Comparison of ENCODE assay signal across 1 cellular context in the genomic region with DNA sequence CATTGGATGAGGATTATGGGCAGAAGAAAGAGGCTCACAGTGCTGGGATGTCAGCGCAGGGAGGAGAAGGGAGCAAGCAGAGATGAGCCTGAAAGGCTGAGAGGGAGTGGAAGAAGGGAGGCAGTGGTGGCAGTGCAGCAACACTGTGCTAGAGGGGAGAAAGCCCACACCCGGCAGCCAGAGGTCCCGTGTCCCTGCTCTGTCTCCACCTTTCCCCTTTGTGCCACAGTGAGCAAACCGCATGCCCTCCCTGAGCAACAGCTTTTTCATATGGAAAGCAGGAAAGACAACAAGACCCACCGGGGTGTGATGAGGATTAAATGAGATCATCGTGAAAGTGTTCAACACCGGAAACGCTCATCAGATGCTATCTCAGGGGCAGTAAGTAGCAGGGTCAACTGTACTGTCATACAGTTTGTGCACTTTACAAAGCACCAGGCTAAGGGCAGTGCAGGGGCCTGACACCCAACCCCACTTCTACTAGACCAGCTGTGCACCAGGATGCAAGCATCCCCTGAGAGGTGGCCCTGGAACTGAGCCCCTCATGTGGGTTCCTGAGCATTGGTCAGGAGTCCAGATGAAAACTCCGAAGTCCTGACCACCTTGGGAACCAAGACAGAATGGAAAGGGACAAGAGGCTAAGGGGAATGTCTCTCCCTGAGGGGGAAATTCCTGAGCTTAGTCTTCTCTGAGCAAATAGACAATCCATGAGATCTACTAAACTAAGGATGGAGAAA.
A peak's percentile ranks its signal among the peaks of the same experiment; 100 is the strongest.
TF ChIP-seq lines count a peak whose summit lies in the region.

No MANE protein-coding gene starts in this region.

TF ChIP-seq in HEK293, 187 proteins besides CTCF, POLR2A, EP300 and RAD21 (continued from another document):
- TF ChIP-seq, protein P1, sequence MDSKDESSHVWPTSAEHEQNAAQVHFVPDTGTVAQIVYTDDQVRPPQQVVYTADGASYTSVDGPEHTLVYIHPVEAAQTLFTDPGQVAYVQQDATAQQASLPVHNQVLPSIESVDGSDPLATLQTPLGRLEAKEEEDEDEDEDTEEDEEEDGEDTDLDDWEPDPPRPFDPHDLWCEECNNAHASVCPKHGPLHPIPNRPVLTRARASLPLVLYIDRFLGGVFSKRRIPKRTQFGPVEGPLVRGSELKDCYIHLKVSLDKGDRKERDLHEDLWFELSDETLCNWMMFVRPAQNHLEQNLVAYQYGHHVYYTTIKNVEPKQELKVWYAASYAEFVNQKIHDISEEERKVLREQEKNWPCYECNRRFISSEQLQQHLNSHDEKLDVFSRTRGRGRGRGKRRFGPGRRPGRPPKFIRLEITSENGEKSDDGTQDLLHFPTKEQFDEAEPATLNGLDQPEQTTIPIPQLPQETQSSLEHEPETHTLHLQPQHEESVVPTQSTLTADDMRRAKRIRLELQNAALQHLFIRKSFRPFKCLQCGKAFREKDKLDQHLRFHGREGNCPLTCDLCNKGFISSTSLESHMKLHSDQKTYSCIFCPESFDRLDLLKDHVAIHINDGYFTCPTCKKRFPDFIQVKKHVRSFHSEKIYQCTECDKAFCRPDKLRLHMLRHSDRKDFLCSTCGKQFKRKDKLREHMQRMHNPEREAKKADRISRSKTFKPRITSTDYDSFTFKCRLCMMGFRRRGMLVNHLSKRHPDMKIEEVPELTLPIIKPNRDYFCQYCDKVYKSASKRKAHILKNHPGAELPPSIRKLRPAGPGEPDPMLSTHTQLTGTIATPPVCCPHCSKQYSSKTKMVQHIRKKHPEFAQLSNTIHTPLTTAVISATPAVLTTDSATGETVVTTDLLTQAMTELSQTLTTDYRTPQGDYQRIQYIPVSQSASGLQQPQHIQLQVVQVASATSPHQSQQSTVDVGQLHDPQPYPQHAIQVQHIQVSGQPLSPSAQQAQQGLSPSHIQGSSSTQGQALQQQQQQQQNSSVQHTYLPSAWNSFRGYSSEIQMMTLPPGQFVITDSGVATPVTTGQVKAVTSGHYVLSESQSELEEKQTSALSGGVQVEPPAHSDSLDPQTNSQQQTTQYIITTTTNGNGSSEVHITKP (tag by site-specific recombination; IDR thresholded peaks at IDR 0.05): 0 out of 2 replicates have a peak, but pooled peaks have one; percentile 50
- TF ChIP-seq ZNF776 (tag by site-specific recombination; IDR thresholded peaks at IDR 0.05; ENCODE audit: borderline replicate concordance): no peak
- TF ChIP-seq ZNF518A (tag by site-specific recombination; conservative IDR thresholded peaks at IDR 0.05; ENCODE audit: low read depth): no peak
- TF ChIP-seq ZBTB1 (tag by site-specific recombination; IDR thresholded peaks at IDR 0.05): no peak
- no peak for TF ChIP-seq ZNF600 (tag by site-specific recombination; IDR thresholded peaks at IDR 0.05)
- no peak for TF ChIP-seq ZNF530 (tag by site-specific recombination; IDR thresholded peaks at IDR 0.05; ENCODE audit: low read depth)
- TF ChIP-seq, protein P2, sequence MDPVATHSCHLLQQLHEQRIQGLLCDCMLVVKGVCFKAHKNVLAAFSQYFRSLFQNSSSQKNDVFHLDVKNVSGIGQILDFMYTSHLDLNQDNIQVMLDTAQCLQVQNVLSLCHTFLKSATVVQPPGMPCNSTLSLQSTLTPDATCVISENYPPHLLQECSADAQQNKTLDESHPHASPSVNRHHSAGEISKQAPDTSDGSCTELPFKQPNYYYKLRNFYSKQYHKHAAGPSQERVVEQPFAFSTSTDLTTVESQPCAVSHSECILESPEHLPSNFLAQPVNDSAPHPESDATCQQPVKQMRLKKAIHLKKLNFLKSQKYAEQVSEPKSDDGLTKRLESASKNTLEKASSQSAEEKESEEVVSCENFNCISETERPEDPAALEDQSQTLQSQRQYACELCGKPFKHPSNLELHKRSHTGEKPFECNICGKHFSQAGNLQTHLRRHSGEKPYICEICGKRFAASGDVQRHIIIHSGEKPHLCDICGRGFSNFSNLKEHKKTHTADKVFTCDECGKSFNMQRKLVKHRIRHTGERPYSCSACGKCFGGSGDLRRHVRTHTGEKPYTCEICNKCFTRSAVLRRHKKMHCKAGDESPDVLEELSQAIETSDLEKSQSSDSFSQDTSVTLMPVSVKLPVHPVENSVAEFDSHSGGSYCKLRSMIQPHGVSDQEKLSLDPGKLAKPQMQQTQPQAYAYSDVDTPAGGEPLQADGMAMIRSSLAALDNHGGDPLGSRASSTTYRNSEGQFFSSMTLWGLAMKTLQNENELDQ (tag by site-specific recombination; IDR thresholded peaks at IDR 0.05; ENCODE audit: low read depth): no peak
- TF ChIP-seq GLIS1 (tag by site-specific recombination; IDR thresholded peaks at IDR 0.05): peak; percentile 76
- 0 out of 2 replicates have a peak, but pooled peaks have one; percentile 21 for TF ChIP-seq OSR2 (tag by site-specific recombination; IDR thresholded peaks at IDR 0.05)
- TF ChIP-seq ZNF335 (tag by site-specific recombination; conservative IDR thresholded peaks at IDR 0.05): 0 out of 2 replicates have a peak, but pooled peaks have one; percentile 55
- TF ChIP-seq ZNF629 (tag by site-specific recombination; IDR thresholded peaks at IDR 0.05): 0 out of 2 replicates have a peak, but pooled peaks have one; percentile 19
- TF ChIP-seq ZSCAN23 (tag by site-specific recombination; IDR thresholded peaks at IDR 0.05): no peak
- TF ChIP-seq ZNF596 (tag by site-specific recombination; IDR thresholded peaks at IDR 0.05): no peak
- no peak for TF ChIP-seq ZNF121 (tag by site-specific recombination; IDR thresholded peaks at IDR 0.05)
- no peak for TF ChIP-seq ZSCAN30 (tag by site-specific recombination; IDR thresholded peaks at IDR 0.05)
- TF ChIP-seq, protein P3, sequence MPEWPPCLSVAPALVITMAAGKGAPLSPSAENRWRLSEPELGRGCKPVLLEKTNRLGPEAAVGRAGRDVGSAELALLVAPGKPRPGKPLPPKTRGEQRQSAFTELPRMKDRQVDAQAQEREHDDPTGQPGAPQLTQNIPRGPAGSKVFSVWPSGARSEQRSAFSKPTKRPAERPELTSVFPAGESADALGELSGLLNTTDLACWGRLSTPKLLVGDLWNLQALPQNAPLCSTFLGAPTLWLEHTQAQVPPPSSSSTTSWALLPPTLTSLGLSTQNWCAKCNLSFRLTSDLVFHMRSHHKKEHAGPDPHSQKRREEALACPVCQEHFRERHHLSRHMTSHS (tag by site-specific recombination; IDR thresholded peaks at IDR 0.05): no peak
- TF ChIP-seq BCL11B (tag by site-specific recombination; IDR thresholded peaks at IDR 0.05; ENCODE audit: low read depth): no peak
- TF ChIP-seq REST (tag by site-specific recombination; IDR thresholded peaks at IDR 0.05): no peak
- no peak for TF ChIP-seq MZF1 (tag by site-specific recombination; IDR thresholded peaks at IDR 0.05; ENCODE audit: borderline replicate concordance)
- no peak for TF ChIP-seq ZNF155 (tag by site-specific recombination; IDR thresholded peaks at IDR 0.05)
- no peak for TF ChIP-seq ZNF692 (tag by site-specific recombination; IDR thresholded peaks at IDR 0.05)
- TF ChIP-seq ZNF24 (tag by site-specific recombination; IDR thresholded peaks at IDR 0.05): no peak
- TF ChIP-seq ZNF670 (tag by site-specific recombination; IDR thresholded peaks at IDR 0.05; ENCODE audit: low read depth): no peak
- TF ChIP-seq GFI1B (tag by site-specific recombination; IDR thresholded peaks at IDR 0.05): no peak
- TF ChIP-seq HIC1 (tag by site-specific recombination; IDR thresholded peaks at IDR 0.05): peak; percentile 29; the same call in 1 of the 2 replicates
